In genomic region chr18:36849288-36850011, GRCh38 we compare ENCODE assay signal across 18 cellular contexts. TPM values are rescaled to one million over a fixed set of nuclear protein-coding genes. Genes with fewer than 3 reads are reported as not detected.
DNase-seq lines count a peak whose midpoint lies in the region; ATAC-seq and TF ChIP-seq lines count a peak whose summit lies in the region.
"Had no signal": no experiment of that assay in that cellular context is flagged by ENCODE, and none has a peak within 500 bp of the region (broad histone marks: within the 10 kb centered on the region; RNA-seq: fewer than 3 reads in every experiment).

No MANE protein-coding gene starts in this region.

- no peak for TF ChIP-seq RAD21 in Ishikawa (IDR thresholded peaks at IDR 0.05; ENCODE audit: low read depth)

- ATAC-seq in HG03521 (IDR thresholded peaks at IDR 0.05; ENCODE audit: unreplicated experiment), result no peak
- no peak for ATAC-seq in activated CD8-positive, alpha-beta T cell treated with anti-CD3 and anti-CD28 coated beads, Interleukin-2, amount 10 ng/mL, durations not matched to agents 7 days and 5 days
- ATAC-seq: CD8-positive, alpha-beta T cell; natural killer cell treated with Interleukin-12 subunit alpha and Interleukin-12 subunit beta and Interleukin-15 and Interleukin-18, amount 100 ng/mL, for 72 hours had no signal

- H3K4me3 Mint-ChIP-seq in activated CD8-positive, alpha-beta T cell treated with anti-CD3 and anti-CD28 coated beads, Interleukin-2, amount 10 ng/mL, durations not matched to agents 7 days and 5 days, result no peak overlapping the region
- H3K4me3 Mint-ChIP-seq: CD8-positive, alpha-beta T cell; endodermal cell; natural killer cell treated with Interleukin-12 subunit alpha and Interleukin-12 subunit beta and Interleukin-15 and Interleukin-18, amount 100 ng/mL, for 72 hours had no signal

- no peaks in the 10 kb centered on the region for H3K4me1 Mint-ChIP-seq in activated CD8-positive, alpha-beta T cell treated with anti-CD3 and anti-CD28 coated beads, Interleukin-2, amount 10 ng/mL, durations not matched to agents 7 days and 5 days (ENCODE audit: low read depth)
- H3K4me1 Mint-ChIP-seq: endodermal cell had no signal

- peaks cover 24% of the 10 kb centered on the region for H3K9me3 Mint-ChIP-seq in activated CD8-positive, alpha-beta T cell treated with anti-CD3 and anti-CD28 coated beads, Interleukin-2, amount 10 ng/mL, durations not matched to agents 7 days and 5 days (ENCODE audit: insufficient read depth)

- no peak overlapping the region for H3K27ac Mint-ChIP-seq in activated CD8-positive, alpha-beta T cell treated with anti-CD3 and anti-CD28 coated beads, Interleukin-2, amount 10 ng/mL, durations not matched to agents 7 days and 5 days
- H3K27ac Mint-ChIP-seq: CD8-positive, alpha-beta T cell; endodermal cell; natural killer cell treated with Interleukin-12 subunit alpha and Interleukin-12 subunit beta and Interleukin-15 and Interleukin-18, amount 100 ng/mL, for 72 hours had no signal

- TF ChIP-seq EP300 in Ishikawa (IDR thresholded peaks at IDR 0.05; ENCODE audit: borderline replicate concordance), result no peak

- H3K27me3 Mint-ChIP-seq in activated CD8-positive, alpha-beta T cell treated with anti-CD3 and anti-CD28 coated beads, Interleukin-2, amount 10 ng/mL, durations not matched to agents 7 days and 5 days (ENCODE audit: low read depth), result no peaks in the 10 kb centered on the region
- H3K27me3 Mint-ChIP-seq: natural killer cell treated with Interleukin-12 subunit alpha and Interleukin-12 subunit beta and Interleukin-15 and Interleukin-18, amount 100 ng/mL, for 72 hours had no signal

- no peaks in the 10 kb centered on the region for H3K27me3 ChIP-seq in brain microvascular endothelial cell (replicated peaks)

- POLR2A ChIA-PET in AG04449 (lab: Yijun Ruan, JAX), result no interaction called here
- POLR2A ChIA-PET in activated CD8-positive, alpha-beta T cell treated with anti-CD3 and anti-CD28 coated beads, Interleukin-2, amount 10 ng/mL, durations not matched to agents 7 days and 5 days (lab: Charles Lee), result no interaction called here

- no peak overlapping the region for H3K27ac ChIP-seq in brain microvascular endothelial cell

- H3K36me3 Mint-ChIP-seq in activated CD8-positive, alpha-beta T cell treated with anti-CD3 and anti-CD28 coated beads, Interleukin-2, amount 10 ng/mL, durations not matched to agents 7 days and 5 days (ENCODE audit: low read depth), result peaks cover 26% of the 10 kb centered on the region

- in situ Hi-C loops in brain microvascular endothelial cell (cut with HindIII; ENCODE audit: low pct_ligation_motif_present, low sequenced_read_pairs), result no loop called here

- H3K36me3 ChIP-seq in brain microvascular endothelial cell (replicated peaks), result no peaks in the 10 kb centered on the region

- DNase-seq in AG04449 (ENCODE audit: low read depth, low spot score) (peak; percentile 78), brain microvascular endothelial cell (peak; percentile 14), kidney tubule cell (ENCODE audit: low spot score) (peak; percentile 16), NCI-H2196 (lab: John Stamatoyannopoulos, UW; ENCODE audit: unreplicated experiment) (no peak)
- no peak for DNase-seq in activated CD8-positive, alpha-beta T cell treated with anti-CD3 and anti-CD28 coated beads, Interleukin-2, amount 10 ng/mL, durations not matched to agents 7 days and 5 days
- no peak for DNase-seq in stimulated activated CD4-positive, alpha-beta T cell treated with anti-CD3 and anti-CD28 coated beads, Interleukin-4, amount 100 ng/mL, for 4 hours
- DNase-seq: activated CD4-positive, alpha-beta T cell treated with anti-CD3 and anti-CD28 coated beads, Interleukin-2, amount 50 U/mL, for 1 hour; activated naive CD4-positive, alpha-beta T cell; CD8-positive, alpha-beta T cell; DMS53; endodermal cell; Kasumi-1; NCI-H1417; Right ventricle myocardium superior; T-helper 1 cell had no signal

- H3K4me3 ChIP-seq in AG04449 (ENCODE audit: low read depth, low read length) (no peak overlapping the region), brain microvascular endothelial cell (ENCODE audit: low read depth, low read length) (no peak overlapping the region)

- TF ChIP-seq CTCF in AG04449 (IDR thresholded peaks at IDR 0.05; ENCODE audit: insufficient read depth, low read length, missing control alignments), result no peak
- TF ChIP-seq CTCF in brain microvascular endothelial cell (IDR thresholded peaks at IDR 0.05; ENCODE audit: low read depth, low read length, missing control alignments), result no peak

- CTCF ChIA-PET in AG04449 (lab: Yijun Ruan, JAX), result interaction anchor here (1.3 kb wide), 1 partner anchor 20 kb away, joined by 6 read pairs; the partner anchor contains the start of genes KIAA1328 and TPGS2
- CTCF ChIA-PET in activated CD8-positive, alpha-beta T cell treated with anti-CD3 and anti-CD28 coated beads, Interleukin-2, amount 10 ng/mL, durations not matched to agents 7 days and 5 days (lab: Charles Lee), result no interaction called here

TF ChIP-seq in Ishikawa, 13 proteins besides CTCF, POLR2A, EP300 and RAD21:
- no peak for TF ChIP-seq FOXM1 (IDR thresholded peaks at IDR 0.05; ENCODE audit: borderline replicate concordance, low read depth)
- TF ChIP-seq NFIC (IDR thresholded peaks at IDR 0.05), result peak; percentile 84
- TF ChIP-seq TEAD4 (IDR thresholded peaks at IDR 0.05), result peak; percentile 88

RNA-seq across cellular contexts. Expression of gene KIAA1328, which starts 20.5 kb away (rescaled TPM):
- 1 to 10 TPM; 8.4 to 8.7 TPM for total RNA-seq in activated CD8-positive, alpha-beta T cell treated with anti-CD3 and anti-CD28 coated beads, Interleukin-2, amount 10 ng/mL, durations not matched to agents 7 days and 5 days

RNA-seq across cellular contexts. Expression of gene TPGS2, which starts 20.6 kb away (rescaled TPM):
- 100 to 1,000 TPM; 137 to 141 TPM for total RNA-seq in activated CD8-positive, alpha-beta T cell treated with anti-CD3 and anti-CD28 coated beads, Interleukin-2, amount 10 ng/mL, durations not matched to agents 7 days and 5 days

Comparison
In these comparisons a context has a peak if more than half of its experiments do, and no peak if none do; other contexts are left out.
1. DNase-seq: peak in AG04449 (single experiment), brain microvascular endothelial cell (single experiment) and kidney tubule cell (single experiment); none in activated CD8-positive, alpha-beta T cell treated with anti-CD3 and anti-CD28 coated beads, Interleukin-2, amount 10 ng/mL, durations not matched to agents 7 days and 5 days (single experiment), NCI-H2196 (single experiment) and stimulated activated CD4-positive, alpha-beta T cell treated with anti-CD3 and anti-CD28 coated beads, Interleukin-4, amount 100 ng/mL, for 4 hours (0 of 2).